In genomic region chr2:213306320-213306942, GRCh38 we compare ENCODE assay signal across 16 cellular contexts. TPM values are rescaled to one million over a fixed set of nuclear protein-coding genes. Genes with fewer than 3 reads are reported as not detected.
DNase-seq lines count a peak whose midpoint lies in the region; ATAC-seq, FAIRE-seq and TF ChIP-seq lines count a peak whose summit lies in the region.
"Had no signal": no experiment of that assay in that cellular context is flagged by ENCODE, and none has a peak within 500 bp of the region (broad histone marks: within the 10 kb centered on the region; RNA-seq: fewer than 3 reads in every experiment).

No MANE protein-coding gene starts in this region.

- TF ChIP-seq POLR2A in A549 (IDR thresholded peaks at IDR 0.05; ENCODE audit: low read length) (no peak), sigmoid colon (IDR thresholded peaks at IDR 0.05) (no peak)

- DNase-seq in A549 (ENCODE audit: low read depth in 1 of 2, low spot score in 1 of 2) (peak in 1 of 2 experiments; percentile 52), HFFc6 (peak; percentile 63), brain microvascular endothelial cell (peak; percentile 60), left colon (peak; percentile 26 to 39), sigmoid colon (no peak), NCI-H1092 (lab: John Stamatoyannopoulos, UW) (no peak), MM.1S (no peak), amniotic stem cell (lab: John Stamatoyannopoulos, UW) (no peak)
- DNase-seq: activated CD4-positive, CD25-positive, alpha-beta regulatory T cell treated with anti-CD3 and anti-CD28 coated beads, Interleukin-2, amount 50 U/mL, for 72 hours; activated effector memory CD4-positive, alpha-beta T cell treated with anti-CD3 and anti-CD28 coated beads, Interleukin-2, amount 50 U/mL, for 16 hours; effector memory CD8-positive, alpha-beta T cell; stimulated activated CD4-positive, alpha-beta T cell treated with anti-CD3 and anti-CD28 coated beads, Interleukin-2, amount 100 ng/mL, for 48 hours; substantia nigra had no signal

- peak; percentile 58 to 68; a peak in 4 of 6 replicates for ATAC-seq in A549
- peak; percentile 69 for ATAC-seq in left colon
- ATAC-seq: effector memory CD8-positive, alpha-beta T cell; Panc1 had no signal

- peaks cover 22% of the 10 kb centered on the region for H3K9me3 Mint-ChIP-seq in HFFc6

- H3K4me3 ChIP-seq in A549 = no peak overlapping the region
- no peak overlapping the region for H3K4me3 ChIP-seq in brain microvascular endothelial cell (ENCODE audit: low read depth, low read length)
- no peak overlapping the region for H3K4me3 ChIP-seq in sigmoid colon
- no peak overlapping the region for H3K4me3 ChIP-seq in MM.1S (ENCODE audit: low read length)
- H3K4me3 ChIP-seq: BLaER1 treated with 17β-estradiol and CSF1 and Interleukin-3, amounts not matched to agents 10 nM and 100 nM had no signal

- no peaks in the 10 kb centered on the region for H3F3A ChIP-seq in MM.1S (ENCODE audit: insufficient read depth, low read length)

- H3K27me3 ChIP-seq in brain microvascular endothelial cell (replicated peaks) = no peaks in the 10 kb centered on the region
- no peaks in the 10 kb centered on the region for H3K27me3 ChIP-seq in sigmoid colon
- H3K27me3 ChIP-seq in MM.1S (replicated peaks; ENCODE audit: insufficient read depth, low read length) = no peaks in the 10 kb centered on the region
- H3K27me3 ChIP-seq: BLaER1 treated with 17β-estradiol and CSF1 and Interleukin-3, amounts not matched to agents 10 nM and 100 nM had no signal

- H3K36me3 ChIP-seq in brain microvascular endothelial cell (replicated peaks) (no peaks in the 10 kb centered on the region), sigmoid colon (peaks cover 0 to 55% (median 11%) of the 10 kb centered on the region in 4 donors), MM.1S (replicated peaks; ENCODE audit: insufficient read depth, low read length) (no peaks in the 10 kb centered on the region)

- peak overlapping the region; percentile 28; the same call in 1 of the 2 replicates for H3K4me3 Mint-ChIP-seq in HFFc6
- H3K4me3 Mint-ChIP-seq: effector memory CD8-positive, alpha-beta T cell had no signal

- POLR2A ChIA-PET in A549 (lab: Yijun Ruan, JAX) = no interaction called here

- no peaks in the 10 kb centered on the region for H3K9me2 ChIP-seq in MM.1S (replicated peaks; ENCODE audit: insufficient read depth, low read length)

- H3K27ac ChIP-seq in A549 (peak overlapping the region; percentile 19 to 79; a peak in 4 of 6 replicates), brain microvascular endothelial cell (no peak overlapping the region), sigmoid colon (no peak overlapping the region), MM.1S (ENCODE audit: low read length) (no peak overlapping the region)
- H3K27ac ChIP-seq: BLaER1 treated with 17β-estradiol and CSF1 and Interleukin-3, amounts not matched to agents 10 nM and 100 nM had no signal

- no peak for TF ChIP-seq RAD21 in A549 (conservative IDR thresholded peaks at IDR 0.05 in 1 of 2, IDR thresholded peaks at IDR 0.05 in 1 of 2)

- intact Hi-C loops in left colon (cut with DNase I, micrococcal nuclease) (no loop called here), sigmoid colon (cut with DNase I) (no loop called here)

- 36% methylated on average over 2 of the region's 3 CpGs for WGBS in A549 (ENCODE audit: missing lambda C conversion rate)
- WGBS in sigmoid colon, 2 donors = 49 to 82% methylated on average over 3 of the region's 3 CpGs

- TF ChIP-seq CTCF in A549 (IDR thresholded peaks at IDR 0.05) (no peak), HFFc6 (IDR thresholded peaks at IDR 0.05) (no peak), brain microvascular endothelial cell (IDR thresholded peaks at IDR 0.05; ENCODE audit: low read depth, low read length, missing control alignments) (no peak), sigmoid colon (IDR thresholded peaks at IDR 0.05) (no peak), MM.1S (IDR thresholded peaks at IDR 0.05; ENCODE audit: low read length) (no peak)

- TF ChIP-seq EP300 in A549 (IDR thresholded peaks at IDR 0.05) (no peak), sigmoid colon (IDR thresholded peaks at IDR 0.05) (no peak)

- H3K9me3 ChIP-seq in A549 = peaks cover 28% of the 10 kb centered on the region
- H3K9me3 ChIP-seq in sigmoid colon = peaks cover 0 to 17% (median 7%) of the 10 kb centered on the region in 4 donors
- H3K9me3 ChIP-seq in MM.1S (replicated peaks; ENCODE audit: insufficient read depth, low read length) = no peaks in the 10 kb centered on the region

- peaks cover 21% of the 10 kb centered on the region for H3K4me1 Mint-ChIP-seq in HFFc6 (ENCODE audit: low read depth)

- H3K4me1 ChIP-seq in A549 (peaks cover 3% of the 10 kb centered on the region; the same call in 1 of the 3 replicates), sigmoid colon (peaks cover 0 to 5% (median 2%) of the 10 kb centered on the region in 4 donors), MM.1S (ENCODE audit: low read length) (no peaks in the 10 kb centered on the region)

- in situ Hi-C loops in brain microvascular endothelial cell (cut with HindIII; ENCODE audit: low pct_ligation_motif_present, low sequenced_read_pairs) = no loop called here

- no peaks in the 10 kb centered on the region for H3K79me2 ChIP-seq in MM.1S (ENCODE audit: low read length)

- no peaks in the 10 kb centered on the region for H3K27me3 Mint-ChIP-seq in HFFc6 (ENCODE audit: insufficient read depth)
- H3K27me3 Mint-ChIP-seq: effector memory CD8-positive, alpha-beta T cell had no signal

- H2AFZ ChIP-seq in MM.1S (ENCODE audit: low read length) = no peak overlapping the region

- FAIRE-seq in A549 (lab: Jason Lieb, UNC) = no peak
- FAIRE-seq: islet of Langerhans had no signal

- CTCF ChIA-PET in A549 (lab: Yijun Ruan, JAX) = no interaction called here

- peaks cover 54% of the 10 kb centered on the region for H3K36me3 Mint-ChIP-seq in HFFc6 (ENCODE audit: low read depth)

- H3K9ac ChIP-seq in MM.1S (ENCODE audit: low read length) = no peak overlapping the region
- H3K9ac ChIP-seq: BLaER1 treated with 17β-estradiol and CSF1 and Interleukin-3, amounts not matched to agents 10 nM and 100 nM had no signal

- peak overlapping the region; percentile 78 for H3K27ac Mint-ChIP-seq in HFFc6
- H3K27ac Mint-ChIP-seq: effector memory CD8-positive, alpha-beta T cell had no signal

- H4K20me1 ChIP-seq in MM.1S (ENCODE audit: insufficient read depth, low read length) = no peaks in the 10 kb centered on the region
- H4K20me1 ChIP-seq: BLaER1 treated with 17β-estradiol and CSF1 and Interleukin-3, amounts not matched to agents 10 nM and 100 nM had no signal

- peak overlapping the region; percentile 28; the same call in 1 of the 3 replicates for H3K4me2 ChIP-seq in A549
- no peak overlapping the region for H3K4me2 ChIP-seq in MM.1S (ENCODE audit: low read depth, low read length)
- H3K4me2 ChIP-seq: BLaER1 treated with 17β-estradiol and CSF1 and Interleukin-3, amounts not matched to agents 10 nM and 100 nM had no signal

TF ChIP-seq in A549, 52 proteins besides CTCF, POLR2A, EP300 and RAD21:
- TF ChIP-seq, protein P1, sequence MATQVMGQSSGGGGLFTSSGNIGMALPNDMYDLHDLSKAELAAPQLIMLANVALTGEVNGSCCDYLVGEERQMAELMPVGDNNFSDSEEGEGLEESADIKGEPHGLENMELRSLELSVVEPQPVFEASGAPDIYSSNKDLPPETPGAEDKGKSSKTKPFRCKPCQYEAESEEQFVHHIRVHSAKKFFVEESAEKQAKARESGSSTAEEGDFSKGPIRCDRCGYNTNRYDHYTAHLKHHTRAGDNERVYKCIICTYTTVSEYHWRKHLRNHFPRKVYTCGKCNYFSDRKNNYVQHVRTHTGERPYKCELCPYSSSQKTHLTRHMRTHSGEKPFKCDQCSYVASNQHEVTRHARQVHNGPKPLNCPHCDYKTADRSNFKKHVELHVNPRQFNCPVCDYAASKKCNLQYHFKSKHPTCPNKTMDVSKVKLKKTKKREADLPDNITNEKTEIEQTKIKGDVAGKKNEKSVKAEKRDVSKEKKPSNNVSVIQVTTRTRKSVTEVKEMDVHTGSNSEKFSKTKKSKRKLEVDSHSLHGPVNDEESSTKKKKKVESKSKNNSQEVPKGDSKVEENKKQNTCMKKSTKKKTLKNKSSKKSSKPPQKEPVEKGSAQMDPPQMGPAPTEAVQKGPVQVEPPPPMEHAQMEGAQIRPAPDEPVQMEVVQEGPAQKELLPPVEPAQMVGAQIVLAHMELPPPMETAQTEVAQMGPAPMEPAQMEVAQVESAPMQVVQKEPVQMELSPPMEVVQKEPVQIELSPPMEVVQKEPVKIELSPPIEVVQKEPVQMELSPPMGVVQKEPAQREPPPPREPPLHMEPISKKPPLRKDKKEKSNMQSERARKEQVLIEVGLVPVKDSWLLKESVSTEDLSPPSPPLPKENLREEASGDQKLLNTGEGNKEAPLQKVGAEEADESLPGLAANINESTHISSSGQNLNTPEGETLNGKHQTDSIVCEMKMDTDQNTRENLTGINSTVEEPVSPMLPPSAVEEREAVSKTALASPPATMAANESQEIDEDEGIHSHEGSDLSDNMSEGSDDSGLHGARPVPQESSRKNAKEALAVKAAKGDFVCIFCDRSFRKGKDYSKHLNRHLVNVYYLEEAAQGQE (IDR thresholded peaks at IDR 0.05) = no peak
- TF ChIP-seq HEYL (CRISPR knock-in tag; IDR thresholded peaks at IDR 0.05) = no peak
- peak; percentile 62 for TF ChIP-seq MAFK (IDR thresholded peaks at IDR 0.05; ENCODE audit: partially characterized antibody)
- no peak for TF ChIP-seq ZNF302 (CRISPR knock-in tag; IDR thresholded peaks at IDR 0.05)

RNA-seq across cellular contexts. Expression of gene SPAG16, which starts 22.2 kb away (rescaled TPM):
- polyA plus RNA-seq in A549 (2011; rRNA removed) (25.7 and 27.6 TPM in 2 replicates), A549 (2017; fragmentation: RNase III; extraction: RNeasy Plus Mini Kit Qiagen cat#74134 plus additional on column Dnase treatment) (19.1 to 22.3 TPM (median 21.6 TPM) in 3 replicates), sigmoid colon (10 to 100 TPM; 13.1 to 37.8 (median 24.5) TPM)
- polyA plus RNA-seq in A549 (2012; cell fraction: cytosol; rRNA removed) = 11.8 and 16.0 TPM in 2 replicates
- 3.3 and 4.0 TPM in 2 replicates for polyA plus RNA-seq in A549 (2012; cell fraction: nucleus; rRNA removed)
- polyA minus RNA-seq in A549 (2011; rRNA and poly(A)+ RNA removed) = 3.9 and 4.2 TPM in 2 replicates
- total RNA-seq in HFFc6 (2021; fragmentation: NEBNext Ultra II Directional; extraction: Animal tissue kit (Norgen Biotek cat#: 25700)) = 10 to 100 TPM; 15.4 to 20.0 (median 17.5) TPM
- total RNA-seq in left colon (10 to 100 TPM; 21.0 to 21.8 TPM), sigmoid colon (10 to 100 TPM; 27.1 to 70.3 (median 49.0) TPM)

Comparison
In these comparisons a context has a peak if more than half of its experiments do, and no peak if none do; other contexts are left out.
1. DNase-seq: peak in HFFc6 (single experiment), brain microvascular endothelial cell (single experiment) and left colon (2 of 2); none in sigmoid colon (single experiment), NCI-H1092 (single experiment), MM.1S (single experiment) and amniotic stem cell (single experiment).
2. H3K27ac ChIP-seq: peak in A549 (2 of 2); none in brain microvascular endothelial cell (single experiment), sigmoid colon (0 of 4) and MM.1S (single experiment).